ENCODE assay signal across 24 cellular contexts in genomic region chr11:126328444-126328843, GRCh38. TPM values are rescaled to one million over a fixed set of nuclear protein-coding genes. Genes with fewer than 3 reads are reported as not detected.
A peak's percentile ranks its signal among the peaks of the same experiment; 100 is the strongest.
DNase-seq lines count a peak whose midpoint lies in the region; ATAC-seq, FAIRE-seq and TF ChIP-seq lines count a peak whose summit lies in the region.
"Had no signal": no experiment of that assay in that cellular context is flagged by ENCODE, and none has a peak within 500 bp of the region (broad histone marks: within the 10 kb centered on the region; RNA-seq: fewer than 3 reads in every experiment).

No MANE protein-coding gene starts in this region.

- H3K27ac ChIP-seq in C4-2B (peak overlapping the region; percentile 15; the same call in 1 of the 2 replicates), GM23338 (ENCODE audit: low read depth) (no peak overlapping the region), OCI-LY7 (ENCODE audit: low read depth, low read length, poor library complexity, severe bottlenecking) (no peak overlapping the region)
- H3K27ac ChIP-seq: ovary had no signal

- H3K9me3 Mint-ChIP-seq in GM23338 (no peaks in the 10 kb centered on the region), chondrocyte (ENCODE audit: low read depth) (no peaks in the 10 kb centered on the region), osteocyte (ENCODE audit: unreplicated experiment) (no peaks in the 10 kb centered on the region)
- no peaks in the 10 kb centered on the region for H3K9me3 Mint-ChIP-seq in natural killer cell treated with Interleukin-12 subunit alpha and Interleukin-12 subunit beta and Interleukin-15 and Interleukin-18, amount 100 ng/mL, for 72 hours
- H3K9me3 Mint-ChIP-seq: activated CD4-positive, alpha-beta T cell treated with anti-CD3 and anti-CD28 coated beads, Interleukin-2, amount 10 ng/mL, durations not matched to agents 24 days and 14 days had no signal

- H3K4me1 ChIP-seq in GM23338 (ENCODE audit: insufficient read depth): no peaks in the 10 kb centered on the region
- no peaks in the 10 kb centered on the region for H3K4me1 ChIP-seq in OCI-LY7 (ENCODE audit: insufficient read depth, low read length, poor library complexity, severe bottlenecking)

- H4K20me1 ChIP-seq in GM23338 (replicated peaks; ENCODE audit: insufficient read depth) (no peaks in the 10 kb centered on the region), OCI-LY7 (ENCODE audit: insufficient read depth, low read length) (no peaks in the 10 kb centered on the region)

- in situ Hi-C loops in GM13977 (cut with MboI; ENCODE audit: low pct_unique_long_range_greater_than_20kb, low sequenced_read_pairs, unreplicated experiment): no loop called here

- H3K36me3 Mint-ChIP-seq in GM23338 (ENCODE audit: low read depth) (no peaks in the 10 kb centered on the region; the same call in 2 of the 3 replicates), chondrocyte (ENCODE audit: low read depth) (no peaks in the 10 kb centered on the region), osteocyte (ENCODE audit: unreplicated experiment) (peaks cover 3% of the 10 kb centered on the region)
- peaks cover 4% of the 10 kb centered on the region for H3K36me3 Mint-ChIP-seq in natural killer cell treated with Interleukin-12 subunit alpha and Interleukin-12 subunit beta and Interleukin-15 and Interleukin-18, amount 100 ng/mL, for 72 hours

- H3K4me2 ChIP-seq in GM23338 (no peak overlapping the region), OCI-LY7 (ENCODE audit: low read length) (no peak overlapping the region)

- no peak overlapping the region for H3K4me3 Mint-ChIP-seq in GM23338
- H3K4me3 Mint-ChIP-seq in chondrocyte (ENCODE audit: unreplicated experiment): no peak overlapping the region
- H3K4me3 Mint-ChIP-seq in natural killer cell treated with Interleukin-12 subunit alpha and Interleukin-12 subunit beta and Interleukin-15 and Interleukin-18, amount 100 ng/mL, for 72 hours: no peak overlapping the region
- H3K4me3 Mint-ChIP-seq in osteocyte (ENCODE audit: unreplicated experiment): no peak overlapping the region
- H3K4me3 Mint-ChIP-seq: activated CD4-positive, alpha-beta T cell treated with anti-CD3 and anti-CD28 coated beads, Interleukin-2, amount 10 ng/mL, durations not matched to agents 24 days and 14 days had no signal

- no peak for FAIRE-seq in GM12892 (lab: Jason Lieb, UNC)
- FAIRE-seq: astrocyte, colon, D721Med, GM12878, urothelium cell line had no signal

- no peak overlapping the region for H3K4me3 ChIP-seq in GM23338
- H3K4me3 ChIP-seq in OCI-LY7 (ENCODE audit: low read depth, low read length, poor library complexity, severe bottlenecking): no peak overlapping the region
- H3K4me3 ChIP-seq: GM12878, ovary had no signal

- peak; percentile 33; the same call in 1 of the 3 replicates for ATAC-seq in GM23338
- ATAC-seq in natural killer cell treated with Interleukin-12 subunit alpha and Interleukin-12 subunit beta and Interleukin-15 and Interleukin-18, amount 100 ng/mL, for 72 hours: no peak
- ATAC-seq: GM12878, left colon, Right ventricle myocardium inferior had no signal

- H3K36me3 ChIP-seq in GM23338 (ENCODE audit: insufficient read depth) (no peaks in the 10 kb centered on the region), OCI-LY7 (ENCODE audit: insufficient read depth, low read length) (peaks cover 26% of the 10 kb centered on the region; the same call in 1 of the 2 replicates)
- H3K36me3 ChIP-seq: ovary had no signal

- CTCF ChIA-PET in OCI-LY7 (lab: Charles Lee; ENCODE audit: unreplicated experiment): no interaction called here

- no peaks in the 10 kb centered on the region for H3K9me2 ChIP-seq in GM23338 (ENCODE audit: insufficient read depth)
- no peaks in the 10 kb centered on the region for H3K9me2 ChIP-seq in OCI-LY7 (ENCODE audit: insufficient read depth, low read length)

- H3K9me3 ChIP-seq in OCI-LY7 (ENCODE audit: low read length): no peaks in the 10 kb centered on the region
- H3K9me3 ChIP-seq: ovary had no signal

- TF ChIP-seq POLR2A in GM12892 (IDR thresholded peaks at IDR 0.05; ENCODE audit: low read depth, low read length): no peak

- H3K4me1 Mint-ChIP-seq in GM23338: peaks cover 16% of the 10 kb centered on the region
- H3K4me1 Mint-ChIP-seq in chondrocyte (ENCODE audit: low read depth): peaks cover 16% of the 10 kb centered on the region
- peaks cover 55% of the 10 kb centered on the region in 2 donors for H3K4me1 Mint-ChIP-seq in natural killer cell treated with Interleukin-12 subunit alpha and Interleukin-12 subunit beta and Interleukin-15 and Interleukin-18, amount 100 ng/mL, for 72 hours (ENCODE audit: low read depth in 2 of 2)
- H3K4me1 Mint-ChIP-seq in osteocyte (ENCODE audit: unreplicated experiment): peaks cover 9% of the 10 kb centered on the region

- H3F3A ChIP-seq in GM23338 (replicated peaks; ENCODE audit: low read depth): no peaks in the 10 kb centered on the region

- H3K27me3 Mint-ChIP-seq in GM23338 (ENCODE audit: insufficient read depth, low read depth, poor library complexity): no peaks in the 10 kb centered on the region
- no peaks in the 10 kb centered on the region for H3K27me3 Mint-ChIP-seq in chondrocyte (ENCODE audit: low read depth)
- no peaks in the 10 kb centered on the region for H3K27me3 Mint-ChIP-seq in natural killer cell treated with Interleukin-12 subunit alpha and Interleukin-12 subunit beta and Interleukin-15 and Interleukin-18, amount 100 ng/mL, for 72 hours
- no peaks in the 10 kb centered on the region for H3K27me3 Mint-ChIP-seq in osteocyte (ENCODE audit: unreplicated experiment)
- H3K27me3 Mint-ChIP-seq: activated CD4-positive, alpha-beta T cell treated with anti-CD3 and anti-CD28 coated beads, Interleukin-2, amount 10 ng/mL, durations not matched to agents 24 days and 14 days had no signal

- POLR2A ChIA-PET in OCI-LY7 (lab: Charles Lee): interaction anchor here (0.5 to 0.7 kb wide), 2 partner anchors 90 to 917 kb away, joined by 3 to 5 read pairs; no protein-coding TSS in a partner anchor

- DNase-seq in GM23338 (ENCODE audit: low spot score) (no peak), chondrocyte (ENCODE audit: low spot score) (peak; percentile 66), GM12892 (ENCODE audit: insufficient read length) (no peak), GM13977 (ENCODE audit: low spot score) (no peak), OCI-LY7 (ENCODE audit: low spot score) (no peak), osteocyte (ENCODE audit: extremely low spot score, unreplicated experiment) (no peak)
- DNase-seq in natural killer cell treated with Interleukin-12 subunit alpha and Interleukin-12 subunit beta and Interleukin-15 and Interleukin-18, amount 100 ng/mL, for 72 hours (ENCODE audit: low spot score): no peak
- DNase-seq: activated CD4-positive, alpha-beta T cell treated with anti-CD3 and anti-CD28 coated beads, Interleukin-2, amount 10 ng/mL, durations not matched to agents 24 days and 14 days; activated CD8-positive, alpha-beta memory T cell treated with anti-CD3 and anti-CD28 coated beads, Interleukin-2, amount 50 U/mL, for 4 hours; activated naive CD4-positive, alpha-beta T cell treated with Interleukin-2 at 50 U/mL for 16 hours; foreskin melanocyte; GDM1; left colon; NCI-H187 treated with DMSO at 0.1 percent for 48 hours; NCI-H345; stimulated activated CD4-positive, alpha-beta T cell treated with anti-CD3 and anti-CD28 coated beads, Interleukin-1b, Interleukin-23, amount 100 ng/mL, for 48 hours had no signal

- no peak overlapping the region for H2AFZ ChIP-seq in GM23338
- no peak overlapping the region for H2AFZ ChIP-seq in OCI-LY7 (ENCODE audit: low read length)

- H3K27me3 ChIP-seq in GM23338 (ENCODE audit: insufficient read depth): no peaks in the 10 kb centered on the region
- H3K27me3 ChIP-seq: ovary had no signal

- no TSS peak for BruUV-seq in OCI-LY7 (replicated peaks; lab: Mats Ljungman, UMichigan)

- no peaks in the 10 kb centered on the region; the same call in 1 of the 2 replicates for H3K79me2 ChIP-seq in GM23338 (replicated peaks; ENCODE audit: insufficient read depth)
- H3K79me2 ChIP-seq in OCI-LY7 (ENCODE audit: insufficient read depth, low read depth, low read length): no peaks in the 10 kb centered on the region

- no peak for TF ChIP-seq CTCF in C4-2B (conservative IDR thresholded peaks at IDR 0.05)
- TF ChIP-seq CTCF in GM23338 (conservative IDR thresholded peaks at IDR 0.05; ENCODE audit: low read depth in 2 of 2): no peak
- TF ChIP-seq CTCF in chondrocyte (IDR thresholded peaks at IDR 0.05): no peak
- no peak for TF ChIP-seq CTCF in GM13977 (IDR thresholded peaks at IDR 0.05; ENCODE audit: extremely low read depth, insufficient read depth, missing control alignments)
- TF ChIP-seq CTCF in OCI-LY7 (conservative IDR thresholded peaks at IDR 0.05; ENCODE audit: low read length): no peak
- no peak for TF ChIP-seq CTCF in osteocyte (IDR thresholded peaks at IDR 0.05)

- intact Hi-C loops in OCI-LY7 (cut with micrococcal nuclease; ENCODE audit: unreplicated experiment): no loop called here

- H3K27ac Mint-ChIP-seq in GM23338: no peak overlapping the region
- H3K27ac Mint-ChIP-seq in chondrocyte (ENCODE audit: unreplicated experiment): no peak overlapping the region
- H3K27ac Mint-ChIP-seq in natural killer cell treated with Interleukin-12 subunit alpha and Interleukin-12 subunit beta and Interleukin-15 and Interleukin-18, amount 100 ng/mL, for 72 hours: peak overlapping the region; percentile 90 to 92
- no peak overlapping the region for H3K27ac Mint-ChIP-seq in osteocyte (ENCODE audit: unreplicated experiment)

RNA-seq across cellular contexts. Expression of gene DCPS, which starts 24.6 kb away (rescaled TPM):
- 26.8 and 28.5 TPM in 2 replicates for total RNA-seq in GM23338 (2014; rRNA removed; shearing (Covaris generic))
- polyA plus RNA-seq in GM23338 (2016; fragmentation: Nextera tagmentation; extraction: Ambion mirVana): 41.1 and 46.4 TPM in 2 replicates
- total RNA-seq in chondrocyte (12.3 to 14.8 TPM (median 12.4 TPM) in 3 replicates), OCI-LY7 (2022) (33.9 and 36.5 TPM in 2 replicates), osteocyte (11.2 and 15.2 TPM in 2 replicates)
- 10 to 100 TPM; 32.8 to 46.7 TPM for total RNA-seq in natural killer cell treated with Interleukin-12 subunit alpha and Interleukin-12 subunit beta and Interleukin-15 and Interleukin-18, amount 100 ng/mL, for 72 hours
- polyA plus RNA-seq in GM12892 (2012; ENCODE audit: missing spikeins): 41.4 TPM
- 24.2 and 30.4 TPM in 2 replicates for total RNA-seq in OCI-LY7 (2014; rRNA removed; shearing (Covaris generic))

RNA-seq across cellular contexts. Expression of gene ST3GAL4, which starts 27.0 kb away (rescaled TPM):
- 16.6 and 28.0 TPM in 2 replicates for total RNA-seq in GM23338 (2014; rRNA removed; shearing (Covaris generic))
- 10.1 and 10.8 TPM in 2 replicates for polyA plus RNA-seq in GM23338 (2016; fragmentation: Nextera tagmentation; extraction: Ambion mirVana)
- 30.7 to 75.9 TPM (median 30.9 TPM) in 3 replicates for total RNA-seq in chondrocyte
- total RNA-seq in natural killer cell treated with Interleukin-12 subunit alpha and Interleukin-12 subunit beta and Interleukin-15 and Interleukin-18, amount 100 ng/mL, for 72 hours: 10 to 100 TPM; 60.4 to 60.9 TPM
- 4.3 TPM for polyA plus RNA-seq in GM12892 (2012; ENCODE audit: missing spikeins)
- total RNA-seq in OCI-LY7 (2014; rRNA removed; shearing (Covaris generic)): 10.0 and 14.3 TPM in 2 replicates
- 17.4 and 18.8 TPM in 2 replicates for total RNA-seq in OCI-LY7 (2022)
- total RNA-seq in osteocyte: 73.1 and 74.8 TPM in 2 replicates

RNA-seq across cellular contexts. Expression of gene TIRAP, which starts 45.6 kb away (rescaled TPM):
- 2.6 and 3.4 TPM in 2 replicates for total RNA-seq in GM23338 (2014; rRNA removed; shearing (Covaris generic))
- 0.89 and 1.1 TPM in 2 replicates for polyA plus RNA-seq in GM23338 (2016; fragmentation: Nextera tagmentation; extraction: Ambion mirVana)
- 8.6 to 10.0 TPM (median 9.8 TPM) in 3 replicates for total RNA-seq in chondrocyte
- 10 to 100 TPM; 19.8 to 19.9 TPM for total RNA-seq in natural killer cell treated with Interleukin-12 subunit alpha and Interleukin-12 subunit beta and Interleukin-15 and Interleukin-18, amount 100 ng/mL, for 72 hours
- polyA plus RNA-seq in GM12892 (2012; ENCODE audit: missing spikeins): 4.3 TPM
- total RNA-seq in OCI-LY7 (2014; rRNA removed; shearing (Covaris generic)): 3.4 TPM in 2 replicates
- total RNA-seq in OCI-LY7 (2022): 8.6 and 9.8 TPM in 2 replicates
- 10.6 and 11.6 TPM in 2 replicates for total RNA-seq in osteocyte

RNA-seq across cellular contexts. Expression of gene FOXRED1, which starts 59.5 kb away (rescaled TPM):
- total RNA-seq in GM23338 (2014; rRNA removed; shearing (Covaris generic)): 41.0 and 59.2 TPM in 2 replicates
- polyA plus RNA-seq in GM23338 (2016; fragmentation: Nextera tagmentation; extraction: Ambion mirVana): 25.2 and 27.0 TPM in 2 replicates
- total RNA-seq in chondrocyte (19.1 to 32.5 TPM (median 19.3 TPM) in 3 replicates), OCI-LY7 (2022) (62.4 and 65.7 TPM in 2 replicates), osteocyte (25.9 and 34.4 TPM in 2 replicates)
- total RNA-seq in natural killer cell treated with Interleukin-12 subunit alpha and Interleukin-12 subunit beta and Interleukin-15 and Interleukin-18, amount 100 ng/mL, for 72 hours: 10 to 100 TPM; 39.7 to 79.6 TPM
- polyA plus RNA-seq in GM12892 (2012; ENCODE audit: missing spikeins): 30.1 TPM
- total RNA-seq in OCI-LY7 (2014; rRNA removed; shearing (Covaris generic)): 30.4 and 42.5 TPM in 2 replicates

RNA-seq across cellular contexts. Expression of gene SRPRA, which starts 59.7 kb away (rescaled TPM):
- 49.3 and 53.2 TPM in 2 replicates for total RNA-seq in GM23338 (2014; rRNA removed; shearing (Covaris generic))
- 27.1 and 28.0 TPM in 2 replicates for polyA plus RNA-seq in GM23338 (2016; fragmentation: Nextera tagmentation; extraction: Ambion mirVana)
- total RNA-seq in chondrocyte: 108 to 144 TPM (median 110 TPM) in 3 replicates
- total RNA-seq in natural killer cell treated with Interleukin-12 subunit alpha and Interleukin-12 subunit beta and Interleukin-15 and Interleukin-18, amount 100 ng/mL, for 72 hours: 100 to 1,000 TPM; 197 to 213 TPM
- polyA plus RNA-seq in GM12892 (2012; ENCODE audit: missing spikeins): 74.4 TPM
- total RNA-seq in OCI-LY7 (2014; rRNA removed; shearing (Covaris generic)): 56.5 and 62.9 TPM in 2 replicates
- total RNA-seq in OCI-LY7 (2022): 95.2 and 100 TPM in 2 replicates
- 106 and 107 TPM in 2 replicates for total RNA-seq in osteocyte

Comparison
In these comparisons a context has a peak if more than half of its experiments do, and no peak if none do; other contexts are left out.
1. H3K27ac Mint-ChIP-seq: peak in natural killer cell treated with Interleukin-12 subunit alpha and Interleukin-12 subunit beta and Interleukin-15 and Interleukin-18, amount 100 ng/mL, for 72 hours (2 of 2); none in GM23338 (single experiment), chondrocyte (single experiment) and osteocyte (single experiment).